ENCODE assay signal across 19 cellular contexts in the genomic region with DNA sequence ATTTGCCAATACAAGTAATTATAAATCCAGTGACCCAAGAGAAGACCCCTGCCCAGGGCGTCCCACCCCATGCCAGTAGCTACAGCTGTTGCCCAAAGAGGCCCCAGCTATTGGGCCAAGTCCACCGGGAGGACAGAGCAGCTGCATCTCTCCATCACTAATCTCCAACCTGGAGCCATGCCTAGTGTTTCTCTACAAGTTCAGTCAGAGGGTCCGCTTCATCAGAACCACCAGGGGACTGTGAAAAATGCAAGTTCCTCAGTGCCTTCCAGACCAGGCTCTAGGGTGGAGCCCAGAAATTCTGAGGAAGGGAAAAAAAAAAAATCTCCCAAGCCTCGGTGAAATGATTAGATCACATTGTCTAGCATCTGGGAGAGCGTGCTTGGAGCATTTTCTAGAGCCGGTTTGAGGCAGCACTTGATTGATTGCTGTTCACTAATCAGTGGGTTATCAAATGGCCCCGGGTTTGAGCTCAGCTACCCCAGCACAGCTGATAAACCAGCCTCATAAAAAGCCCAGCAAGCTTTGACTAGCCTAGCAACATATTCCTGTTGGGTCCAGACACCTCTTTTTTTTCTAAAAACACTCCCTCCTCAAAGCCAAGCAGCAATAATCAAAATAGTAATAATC. TPM values are rescaled to one million over a fixed set of nuclear protein-coding genes. Genes with fewer than 3 reads are reported as not detected.
DNase-seq lines count a peak whose midpoint lies in the region; ATAC-seq and TF ChIP-seq lines count a peak whose summit lies in the region.
"Had no signal": no experiment of that assay in that cellular context is flagged by ENCODE, and none has a peak within 500 bp of the region (broad histone marks: within the 10 kb centered on the region; RNA-seq: fewer than 3 reads in every experiment).

No MANE protein-coding gene starts in this region.

- no peaks in the 10 kb centered on the region for H3K36me3 ChIP-seq in RWPE2 (ENCODE audit: low read depth)
- no peaks in the 10 kb centered on the region for H3K36me3 ChIP-seq in skeletal muscle satellite cell (ENCODE audit: insufficient read depth, low read length)
- H3K36me3 ChIP-seq: MG63 had no signal

- H3K9me3 ChIP-seq in RWPE2 (ENCODE audit: severe bottlenecking) (no peaks in the 10 kb centered on the region), skeletal muscle satellite cell (replicated peaks; ENCODE audit: low read length) (no peaks in the 10 kb centered on the region)
- H3K9me3 ChIP-seq: body of pancreas, MG63 had no signal

- no peaks in the 10 kb centered on the region for H3K27me3 ChIP-seq in RWPE2 (ENCODE audit: insufficient read depth, poor library complexity, severe bottlenecking)
- H3K27me3 ChIP-seq in skeletal muscle satellite cell (ENCODE audit: control insufficient read depth, insufficient read depth, low read length), result peaks cover 7% of the 10 kb centered on the region
- H3K27me3 ChIP-seq: body of pancreas, MG63 had no signal

- H3K27ac ChIP-seq in RWPE2 (ENCODE audit: poor library complexity, severe bottlenecking), result peak overlapping the region; percentile 91
- H3K27ac ChIP-seq: coronary artery had no signal

- ATAC-seq in RWPE2 (ENCODE audit: low read depth) (no peak), HG03439 (IDR thresholded peaks at IDR 0.05; ENCODE audit: unreplicated experiment) (no peak)

- H3K4me3 ChIP-seq in RWPE2 (ENCODE audit: severe bottlenecking), result no peak overlapping the region
- no peak overlapping the region for H3K4me3 ChIP-seq in fibroblast of the aortic adventitia (ENCODE audit: low read depth, low read length)
- no peak overlapping the region for H3K4me3 ChIP-seq in skeletal muscle satellite cell (ENCODE audit: low read length)
- H3K4me3 ChIP-seq: body of pancreas, coronary artery, MG63 had no signal

- DNase-seq in ELF-1 (ENCODE audit: low read depth, low spot score) (peak; percentile 46), RWPE2 (ENCODE audit: low spot score) (no peak), fibroblast of the aortic adventitia (ENCODE audit: low read depth) (peak; percentile 54), NCI-H1048 (lab: John Stamatoyannopoulos, UW) (no peak), OCI-M1 (lab: John Stamatoyannopoulos, UW) (no peak)
- DNase-seq in activated effector memory CD4-positive, alpha-beta T cell treated with Interleukin-2 at 50 U/mL for 16 hours, result no peak
- DNase-seq: activated CD8-positive, alpha-beta memory T cell treated with anti-CD3 and anti-CD28 coated beads for 24 hours; activated T-cell treated with anti-CD3 and anti-CD28 coated beads, Interleukin-2, amount 50 U/mL, for 72 hours; body of pancreas; MG63; NCI-H187; NCI-H345; stimulated activated CD4-positive, alpha-beta T cell treated with anti-CD3 and anti-CD28 coated beads, Interleukin-4, amount 100 ng/mL, for 24 hours; T-helper 2 cell had no signal

- no peak overlapping the region for H3K4me2 ChIP-seq in skeletal muscle satellite cell (ENCODE audit: low read length)

- TF ChIP-seq CTCF in RWPE2 (IDR thresholded peaks at IDR 0.05; ENCODE audit: poor library complexity, severe bottlenecking) (no peak), fibroblast of the aortic adventitia (IDR thresholded peaks at IDR 0.05; ENCODE audit: insufficient read depth, low read length) (peak; percentile 18)

- peaks cover 38% of the 10 kb centered on the region for H3K4me1 ChIP-seq in RWPE2 (ENCODE audit: insufficient read depth, poor library complexity, severe bottlenecking)
- peaks cover 49% of the 10 kb centered on the region for H3K4me1 ChIP-seq in skeletal muscle satellite cell (ENCODE audit: control insufficient read depth, insufficient read depth, low read length)

- H3K9ac ChIP-seq in skeletal muscle satellite cell (ENCODE audit: low read depth, low read length), result peak overlapping the region; percentile 68
- H3K9ac ChIP-seq: parathyroid adenoma had no signal

RNA-seq across cellular contexts. Expression of gene HERPUD1, which starts 22.3 kb away (rescaled TPM):
- 34.0 and 151 TPM in 2 replicates for total RNA-seq in fibroblast of the aortic adventitia (ENCODE audit: low replicate concordance)
- 79.1 and 110 TPM in 2 replicates for total RNA-seq in skeletal muscle satellite cell (2012; rRNA removed)

RNA-seq across cellular contexts. Expression of gene SLC12A3, which starts 44.6 kb away (rescaled TPM):
- not detected in 2 replicates for total RNA-seq in fibroblast of the aortic adventitia (ENCODE audit: low replicate concordance)
- not detected in 2 replicates for total RNA-seq in skeletal muscle satellite cell (2012; rRNA removed)
- total RNA-seq: activated T-cell treated with anti-CD3 and anti-CD28 coated beads, Interleukin-2, amount 50 U/mL, for 72 hours; body of pancreas; skeletal muscle tissue had no signal

RNA-seq across cellular contexts. Expression of gene CETP, which starts 52.2 kb away (rescaled TPM):
- total RNA-seq in fibroblast of the aortic adventitia (ENCODE audit: low replicate concordance), result not detected in 2 replicates
- not detected in 2 replicates for total RNA-seq in skeletal muscle satellite cell (2012; rRNA removed)

Comparison
In these comparisons a context has a peak if more than half of its experiments do, and no peak if none do; other contexts are left out.
1. DNase-seq: peak in ELF-1 (single experiment) and fibroblast of the aortic adventitia (single experiment); none in RWPE2 (single experiment), activated effector memory CD4-positive, alpha-beta T cell treated with Interleukin-2 at 50 U/mL for 16 hours (single experiment), NCI-H1048 (single experiment) and OCI-M1 (single experiment).